In genomic region chr19:12881172-12881808, GRCh38 we compare ENCODE assay signal across 1 cellular context.
TF ChIP-seq lines count a peak whose summit lies in the region.

TSS of gene DNASE2 (minus strand) at chr19:12881449. CDS start at chr19:12881375, 74 bp downstream.

TF ChIP-seq in K562, 482 proteins besides CTCF, POLR2A, EP300 and RAD21 (continued from another document and continues in another):
- TF ChIP-seq, protein P1, sequence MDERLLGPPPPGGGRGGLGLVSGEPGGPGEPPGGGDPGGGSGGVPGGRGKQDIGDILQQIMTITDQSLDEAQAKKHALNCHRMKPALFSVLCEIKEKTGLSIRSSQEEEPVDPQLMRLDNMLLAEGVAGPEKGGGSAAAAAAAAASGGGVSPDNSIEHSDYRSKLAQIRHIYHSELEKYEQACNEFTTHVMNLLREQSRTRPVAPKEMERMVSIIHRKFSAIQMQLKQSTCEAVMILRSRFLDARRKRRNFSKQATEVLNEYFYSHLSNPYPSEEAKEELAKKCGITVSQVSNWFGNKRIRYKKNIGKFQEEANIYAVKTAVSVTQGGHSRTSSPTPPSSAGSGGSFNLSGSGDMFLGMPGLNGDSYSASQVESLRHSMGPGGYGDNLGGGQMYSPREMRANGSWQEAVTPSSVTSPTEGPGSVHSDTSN (CRISPR knock-in tag; IDR thresholded peaks at IDR 0.05; ENCODE audit: low read depth) = no peak
- TF ChIP-seq, protein P1 (tag; conservative IDR thresholded peaks at IDR 0.05; ENCODE audit: low read depth) = no peak
- TF ChIP-seq EP400 (IDR thresholded peaks at IDR 0.05) (peak; percentile 88), ZNF512 (tag; IDR thresholded peaks at IDR 0.05) (no peak), SAFB (IDR thresholded peaks at IDR 0.05; ENCODE audit: borderline replicate concordance, low read depth, low read length) (no peak), OTX1 (CRISPR knock-in tag; IDR thresholded peaks at IDR 0.05) (no peak), TFAM (CRISPR knock-in tag; conservative IDR thresholded peaks at IDR 0.05) (no peak), SP1 (CRISPR knock-in tag; IDR thresholded peaks at IDR 0.05) (peak; percentile 32), FOXO4 (CRISPR knock-in tag; IDR thresholded peaks at IDR 0.05) (no peak), NR1H2 (CRISPR knock-in tag; IDR thresholded peaks at IDR 0.05) (no peak), MBD2 (IDR thresholded peaks at IDR 0.05; ENCODE audit: borderline replicate concordance, low read depth) (peak; percentile 60; the same call in 1 of the 2 replicates), FOXK1 (CRISPR knock-in tag; IDR thresholded peaks at IDR 0.05; ENCODE audit: borderline replicate concordance) (no peak; the same call in 1 of the 2 replicates), TCFL5 (CRISPR knock-in tag; conservative IDR thresholded peaks at IDR 0.05) (no peak), RBM14 (IDR thresholded peaks at IDR 0.05; ENCODE audit: borderline replicate concordance, insufficient read depth, low read depth, low read length) (no peak), TCF7 (IDR thresholded peaks at IDR 0.05; ENCODE audit: borderline replicate concordance) (0 out of 2 replicates have a peak, but pooled peaks have one; percentile 40), ZNF551 (CRISPR knock-in tag; IDR thresholded peaks at IDR 0.05) (no peak), ZNF436 (CRISPR knock-in tag; IDR thresholded peaks at IDR 0.05) (no peak), MYBL2 (IDR thresholded peaks at IDR 0.05; ENCODE audit: low read depth) (no peak), MYBL2 (CRISPR knock-in tag; IDR thresholded peaks at IDR 0.05; ENCODE audit: borderline replicate concordance) (no peak), DIDO1 (tag; IDR thresholded peaks at IDR 0.05; ENCODE audit: low read depth) (no peak), RBM15 (IDR thresholded peaks at IDR 0.05; ENCODE audit: insufficient read depth, low read length) (no peak), EZH2 (IDR thresholded peaks at IDR 0.05; ENCODE audit: borderline replicate concordance, low read depth, low read length) (no peak), TSC22D4 (tag; IDR thresholded peaks at IDR 0.05) (no peak), YY1 (IDR thresholded peaks at IDR 0.05; ENCODE audit: borderline replicate concordance in 1 of 3, control insufficient read depth in 1 of 3, extremely low read depth in 1 of 3, insufficient read depth in 3 of 3, insufficient read length in 1 of 3, insufficient replicate concordance in 2 of 3, low read depth in 1 of 3, low read length in 2 of 3) (peak in 2 of 3 experiments; percentile 32 to 41), NFYB (IDR thresholded peaks at IDR 0.05; ENCODE audit: extremely low read depth, insufficient read length) (no peak), HDAC6 (IDR thresholded peaks at IDR 0.05; ENCODE audit: low read depth, low read length) (no peak), ZNF644 (tag; IDR thresholded peaks at IDR 0.05; ENCODE audit: low read depth) (no peak; the same call in 1 of the 2 replicates), ZNF77 (CRISPR knock-in tag; IDR thresholded peaks at IDR 0.05) (no peak), SUPT5H (IDR thresholded peaks at IDR 0.05) (peak; percentile 82), HMGXB4 (CRISPR knock-in tag; IDR thresholded peaks at IDR 0.05) (no peak; the same call in 1 of the 2 replicates), THRAP3 (IDR thresholded peaks at IDR 0.05; ENCODE audit: borderline replicate concordance) (no peak), ZNF780A (CRISPR knock-in tag; IDR thresholded peaks at IDR 0.05) (no peak), XRCC4 (IDR thresholded peaks at IDR 0.05; ENCODE audit: extremely low read depth, insufficient read depth, insufficient read length) (no peak), ZNF707 (CRISPR knock-in tag; conservative IDR thresholded peaks at IDR 0.05) (no peak), TAF9B (IDR thresholded peaks at IDR 0.05; ENCODE audit: partially characterized antibody) (no peak), PML (IDR thresholded peaks at IDR 0.05; ENCODE audit: low read length) (peak; percentile 33)
- TF ChIP-seq, protein P2, sequence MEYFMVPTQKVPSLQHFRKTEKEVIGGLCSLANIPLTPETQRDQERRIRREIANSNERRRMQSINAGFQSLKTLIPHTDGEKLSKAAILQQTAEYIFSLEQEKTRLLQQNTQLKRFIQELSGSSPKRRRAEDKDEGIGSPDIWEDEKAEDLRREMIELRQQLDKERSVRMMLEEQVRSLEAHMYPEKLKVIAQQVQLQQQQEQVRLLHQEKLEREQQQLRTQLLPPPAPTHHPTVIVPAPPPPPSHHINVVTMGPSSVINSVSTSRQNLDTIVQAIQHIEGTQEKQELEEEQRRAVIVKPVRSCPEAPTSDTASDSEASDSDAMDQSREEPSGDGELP (CRISPR knock-in tag; IDR thresholded peaks at IDR 0.05; ENCODE audit: borderline replicate concordance) = peak; percentile 67; the same call in 1 of the 2 replicates
- TF ChIP-seq, protein P3, sequence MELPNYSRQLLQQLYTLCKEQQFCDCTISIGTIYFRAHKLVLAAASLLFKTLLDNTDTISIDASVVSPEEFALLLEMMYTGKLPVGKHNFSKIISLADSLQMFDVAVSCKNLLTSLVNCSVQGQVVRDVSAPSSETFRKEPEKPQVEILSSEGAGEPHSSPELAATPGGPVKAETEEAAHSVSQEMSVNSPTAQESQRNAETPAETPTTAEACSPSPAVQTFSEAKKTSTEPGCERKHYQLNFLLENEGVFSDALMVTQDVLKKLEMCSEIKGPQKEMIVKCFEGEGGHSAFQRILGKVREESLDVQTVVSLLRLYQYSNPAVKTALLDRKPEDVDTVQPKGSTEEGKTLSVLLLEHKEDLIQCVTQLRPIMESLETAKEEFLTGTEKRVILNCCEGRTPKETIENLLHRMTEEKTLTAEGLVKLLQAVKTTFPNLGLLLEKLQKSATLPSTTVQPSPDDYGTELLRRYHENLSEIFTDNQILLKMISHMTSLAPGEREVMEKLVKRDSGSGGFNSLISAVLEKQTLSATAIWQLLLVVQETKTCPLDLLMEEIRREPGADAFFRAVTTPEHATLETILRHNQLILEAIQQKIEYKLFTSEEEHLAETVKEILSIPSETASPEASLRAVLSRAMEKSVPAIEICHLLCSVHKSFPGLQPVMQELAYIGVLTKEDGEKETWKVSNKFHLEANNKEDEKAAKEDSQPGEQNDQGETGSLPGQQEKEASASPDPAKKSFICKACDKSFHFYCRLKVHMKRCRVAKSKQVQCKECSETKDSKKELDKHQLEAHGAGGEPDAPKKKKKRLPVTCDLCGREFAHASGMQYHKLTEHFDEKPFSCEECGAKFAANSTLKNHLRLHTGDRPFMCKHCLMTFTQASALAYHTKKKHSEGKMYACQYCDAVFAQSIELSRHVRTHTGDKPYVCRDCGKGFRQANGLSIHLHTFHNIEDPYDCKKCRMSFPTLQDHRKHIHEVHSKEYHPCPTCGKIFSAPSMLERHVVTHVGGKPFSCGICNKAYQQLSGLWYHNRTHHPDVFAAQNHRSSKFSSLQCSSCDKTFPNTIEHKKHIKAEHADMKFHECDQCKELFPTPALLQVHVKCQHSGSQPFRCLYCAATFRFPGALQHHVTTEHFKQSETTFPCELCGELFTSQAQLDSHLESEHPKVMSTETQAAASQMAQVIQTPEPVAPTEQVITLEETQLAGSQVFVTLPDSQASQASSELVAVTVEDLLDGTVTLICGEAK (IDR thresholded peaks at IDR 0.05) = no peak
- TF ChIP-seq, protein P3 (CRISPR knock-in tag; IDR thresholded peaks at IDR 0.05) = no peak
- TF ChIP-seq, protein P4, sequence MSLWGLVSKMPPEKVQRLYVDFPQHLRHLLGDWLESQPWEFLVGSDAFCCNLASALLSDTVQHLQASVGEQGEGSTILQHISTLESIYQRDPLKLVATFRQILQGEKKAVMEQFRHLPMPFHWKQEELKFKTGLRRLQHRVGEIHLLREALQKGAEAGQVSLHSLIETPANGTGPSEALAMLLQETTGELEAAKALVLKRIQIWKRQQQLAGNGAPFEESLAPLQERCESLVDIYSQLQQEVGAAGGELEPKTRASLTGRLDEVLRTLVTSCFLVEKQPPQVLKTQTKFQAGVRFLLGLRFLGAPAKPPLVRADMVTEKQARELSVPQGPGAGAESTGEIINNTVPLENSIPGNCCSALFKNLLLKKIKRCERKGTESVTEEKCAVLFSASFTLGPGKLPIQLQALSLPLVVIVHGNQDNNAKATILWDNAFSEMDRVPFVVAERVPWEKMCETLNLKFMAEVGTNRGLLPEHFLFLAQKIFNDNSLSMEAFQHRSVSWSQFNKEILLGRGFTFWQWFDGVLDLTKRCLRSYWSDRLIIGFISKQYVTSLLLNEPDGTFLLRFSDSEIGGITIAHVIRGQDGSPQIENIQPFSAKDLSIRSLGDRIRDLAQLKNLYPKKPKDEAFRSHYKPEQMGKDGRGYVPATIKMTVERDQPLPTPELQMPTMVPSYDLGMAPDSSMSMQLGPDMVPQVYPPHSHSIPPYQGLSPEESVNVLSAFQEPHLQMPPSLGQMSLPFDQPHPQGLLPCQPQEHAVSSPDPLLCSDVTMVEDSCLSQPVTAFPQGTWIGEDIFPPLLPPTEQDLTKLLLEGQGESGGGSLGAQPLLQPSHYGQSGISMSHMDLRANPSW (CRISPR knock-in tag; IDR thresholded peaks at IDR 0.05) = 0 out of 2 replicates have a peak, but pooled peaks have one; percentile 67
- TF ChIP-seq, protein P5, sequence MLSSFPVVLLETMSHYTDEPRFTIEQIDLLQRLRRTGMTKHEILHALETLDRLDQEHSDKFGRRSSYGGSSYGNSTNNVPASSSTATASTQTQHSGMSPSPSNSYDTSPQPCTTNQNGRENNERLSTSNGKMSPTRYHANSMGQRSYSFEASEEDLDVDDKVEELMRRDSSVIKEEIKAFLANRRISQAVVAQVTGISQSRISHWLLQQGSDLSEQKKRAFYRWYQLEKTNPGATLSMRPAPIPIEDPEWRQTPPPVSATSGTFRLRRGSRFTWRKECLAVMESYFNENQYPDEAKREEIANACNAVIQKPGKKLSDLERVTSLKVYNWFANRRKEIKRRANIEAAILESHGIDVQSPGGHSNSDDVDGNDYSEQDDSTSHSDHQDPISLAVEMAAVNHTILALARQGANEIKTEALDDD (IDR thresholded peaks at IDR 0.05) = no peak
